23 cellular contexts compared by ENCODE assay signal in the genomic region with DNA sequence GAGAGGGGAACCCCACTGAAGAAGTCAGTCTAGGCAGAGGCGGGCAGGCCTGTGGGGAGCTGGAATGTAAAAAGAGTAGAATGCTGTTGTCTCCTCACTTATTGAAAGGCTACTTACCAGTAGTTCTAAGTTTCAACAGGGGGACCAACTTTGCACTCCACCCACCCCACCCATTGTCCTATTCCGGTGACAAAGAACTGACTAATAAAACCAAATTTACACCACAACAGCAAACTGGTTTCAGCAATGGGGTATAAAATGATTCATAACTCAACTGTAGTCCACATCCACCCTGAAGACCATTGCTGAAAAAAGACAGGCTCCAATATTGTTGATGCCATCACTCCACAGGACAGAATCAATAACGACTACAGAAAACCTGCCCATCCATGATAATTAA.
DNase-seq lines count a peak whose midpoint lies in the region; ATAC-seq and TF ChIP-seq lines count a peak whose summit lies in the region.
"Had no signal": no experiment of that assay in that cellular context is flagged by ENCODE, and none has a peak within 500 bp of the region (broad histone marks: within the 10 kb centered on the region; RNA-seq: fewer than 3 reads in every experiment).

No MANE protein-coding gene starts in this region.

- no peak overlapping the region for H3K4me3 ChIP-seq in right atrium auricular region
- H3K4me3 ChIP-seq: SK-N-MC had no signal

- no peak for DNase-seq in right atrium auricular region (ENCODE audit: low spot score)
- no peak for DNase-seq in cardiac septum (ENCODE audit: low spot score)
- peak; percentile 15 for DNase-seq in RPMI7951 (ENCODE audit: low read depth)
- peak; percentile 13 for DNase-seq in retina
- DNase-seq in NCI-H128 (lab: John Stamatoyannopoulos, UW; ENCODE audit: unreplicated experiment) = no peak
- no peak for DNase-seq in DMS79 (lab: John Stamatoyannopoulos, UW)
- DNase-seq: ACHN, Calu3, DND-41, H9, MV-4-11, NCI-H1105 treated with DMSO at 0.1 percent for 48 hours, NCI-H2029, NCI-H446 treated with DMSO at 0.1 percent for 48 hours, NCI-H526, NCI-H82, SIG-M5 had no signal

- H3K36me3 ChIP-seq in right atrium auricular region = no peaks in the 10 kb centered on the region

- no peaks in the 10 kb centered on the region for H3K9me3 ChIP-seq in right atrium auricular region

- ATAC-seq in GM19455 (IDR thresholded peaks at IDR 0.05; ENCODE audit: unreplicated experiment) = no peak
- no peak for ATAC-seq in HG02759 (IDR thresholded peaks at IDR 0.05; ENCODE audit: unreplicated experiment)
- ATAC-seq: Panc1 had no signal

- no peaks in the 10 kb centered on the region for H3K27me3 ChIP-seq in right atrium auricular region

- intact Hi-C loops in cardiac septum (cut with DNase I) = no loop called here

- TF ChIP-seq CTCF in right atrium auricular region (IDR thresholded peaks at IDR 0.05) = no peak

- H3K4me1 ChIP-seq in right atrium auricular region = no peaks in the 10 kb centered on the region

- H3K27ac ChIP-seq in right atrium auricular region = peak overlapping the region; percentile 28 to 36
- H3K27ac ChIP-seq: 22Rv1, HL-60, SK-N-MC had no signal

Comparison
In these comparisons a context has a peak if more than half of its experiments do, and no peak if none do; other contexts are left out.
1. DNase-seq: peak in RPMI7951 (single experiment) and retina (single experiment); none in right atrium auricular region (single experiment), cardiac septum (single experiment), NCI-H128 (single experiment) and DMS79 (single experiment).